ENCODE assay signal across 17 cellular contexts in the genomic region with DNA sequence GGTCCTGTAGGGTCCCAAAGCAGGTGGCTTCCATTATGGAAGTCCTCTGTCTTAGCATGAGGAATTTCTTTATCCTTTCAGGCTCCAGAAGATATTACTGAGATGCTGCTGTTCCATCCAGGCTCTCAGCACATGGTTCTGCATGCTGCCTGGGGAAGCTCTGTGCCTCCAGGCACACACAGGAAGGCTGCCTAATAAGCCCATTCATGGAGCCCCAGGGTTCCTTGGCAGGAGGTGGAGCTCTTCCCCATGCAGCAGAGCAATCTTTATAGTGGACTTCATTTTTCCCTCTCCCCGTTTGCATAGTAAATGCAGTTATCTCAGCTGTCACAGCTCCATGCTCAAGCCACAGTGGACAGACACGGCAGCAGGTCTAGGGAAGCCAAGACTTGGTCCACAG. TPM values are rescaled to one million over a fixed set of nuclear protein-coding genes. Genes with fewer than 3 reads are reported as not detected.
DNase-seq lines count a peak whose midpoint lies in the region; ATAC-seq and TF ChIP-seq lines count a peak whose summit lies in the region.
"Had no signal": no experiment of that assay in that cellular context is flagged by ENCODE, and none has a peak within 500 bp of the region (broad histone marks: within the 10 kb centered on the region; RNA-seq: fewer than 3 reads in every experiment).

No MANE protein-coding gene starts in this region.

- ATAC-seq in GM19455 (IDR thresholded peaks at IDR 0.05; ENCODE audit: unreplicated experiment), result no peak
- no peak for ATAC-seq in HG03135 (IDR thresholded peaks at IDR 0.05; ENCODE audit: unreplicated experiment)
- ATAC-seq: K562 had no signal

- H3K4me1 ChIP-seq in esophagus muscularis mucosa (peaks cover 3 to 67% (median 49%) of the 10 kb centered on the region in 4 donors), uterus (peaks cover 0 to 5% of the 10 kb centered on the region in 2 donors)
- H3K4me1 ChIP-seq: BLaER1 treated with 17β-estradiol and CSF1 and Interleukin-3, amounts not matched to agents 10 nM and 100 nM; SJSA1 had no signal

- in situ Hi-C loops in SK-MEL-5 (cut with HindIII; ENCODE audit: low pct_unique_long_range_greater_than_20kb, low sequenced_read_pairs) (no loop called here), G401 (cut with HindIII; ENCODE audit: low sequenced_read_pairs) (no loop called here)

- WGBS in esophagus muscularis mucosa, result 93% methylated on average over 2 of the region's 2 CpGs

- no peak for TF ChIP-seq POLR2A in esophagus muscularis mucosa (IDR thresholded peaks at IDR 0.05; ENCODE audit: low read depth)
- TF ChIP-seq POLR2A in uterus (IDR thresholded peaks at IDR 0.05), result no peak

- H3K9me3 ChIP-seq in esophagus muscularis mucosa (no peaks in the 10 kb centered on the region), uterus (no peaks in the 10 kb centered on the region)
- H3K9me3 ChIP-seq: BLaER1 treated with 17β-estradiol and CSF1 and Interleukin-3, amounts not matched to agents 10 nM and 100 nM; HAP-1; SJSA1 had no signal

- no peak overlapping the region for H3K4me3 ChIP-seq in esophagus muscularis mucosa
- H3K4me3 ChIP-seq in uterus, result no peak overlapping the region
- H3K4me3 ChIP-seq: BLaER1 treated with 17β-estradiol and CSF1 and Interleukin-3, amounts not matched to agents 10 nM and 100 nM; HAP-1; K562; PC-9; SJSA1 had no signal

- H3K27me3 ChIP-seq in esophagus muscularis mucosa, result no peaks in the 10 kb centered on the region
- no peaks in the 10 kb centered on the region for H3K27me3 ChIP-seq in uterus
- H3K27me3 ChIP-seq: BLaER1 treated with 17β-estradiol and CSF1 and Interleukin-3, amounts not matched to agents 10 nM and 100 nM; SJSA1 had no signal

- no peak for TF ChIP-seq CTCF in esophagus muscularis mucosa (IDR thresholded peaks at IDR 0.05)
- TF ChIP-seq CTCF in uterus (IDR thresholded peaks at IDR 0.05), result no peak

- H3K36me3 ChIP-seq in esophagus muscularis mucosa (peaks cover 0 to 66% (median 34%) of the 10 kb centered on the region in 4 donors), uterus (no peaks in the 10 kb centered on the region)
- H3K36me3 ChIP-seq: BLaER1 treated with 17β-estradiol and CSF1 and Interleukin-3, amounts not matched to agents 10 nM and 100 nM; HAP-1; SJSA1 had no signal

- intact Hi-C loops in esophagus muscularis mucosa (cut with DNase I), result no loop called here
- intact Hi-C loops in uterus (cut with DNase I; ENCODE audit: low total_unique reads), result no loop called here

- no peak for TF ChIP-seq EP300 in esophagus muscularis mucosa (IDR thresholded peaks at IDR 0.05)

- peak; percentile 19 for DNase-seq in NCI-H82 (lab: John Stamatoyannopoulos, UW)
- no peak for DNase-seq in NCI-H82 treated with DMSO at 0.1 percent for 48 hours (lab: John Stamatoyannopoulos, UW; ENCODE audit: unreplicated experiment)
- peak; percentile 24 for DNase-seq in SK-MEL-5 (ENCODE audit: low read depth, low spot score)
- DNase-seq in esophagus muscularis mucosa (ENCODE audit: extremely low spot score), result no peak
- DNase-seq in uterus, result no peak
- DNase-seq in G401 (ENCODE audit: low spot score), result no peak
- DNase-seq: CD8-positive, alpha-beta memory T cell; MV-4-11; NCI-H1436; NCI-H345; PC-9 had no signal

- H3K27ac ChIP-seq in esophagus muscularis mucosa (replicated peaks in 1 of 4), result peak overlapping the region in 3 of 4 donors; percentile 20 to 48 (median 39)
- peak overlapping the region; percentile 19 to 55 for H3K27ac ChIP-seq in uterus
- H3K27ac ChIP-seq: BLaER1 treated with 17β-estradiol and CSF1 and Interleukin-3, amounts not matched to agents 10 nM and 100 nM; PC-9; SJSA1 had no signal

RNA-seq across cellular contexts. Expression of gene BOC, which starts 57.6 kb away (rescaled TPM):
- 0.05 TPM in 1 of 2 replicates, not detected in the other for total RNA-seq in SK-MEL-5 (2014; rRNA removed; shearing (Covaris generic))
- 0.20 and 3.7 TPM in 2 replicates for polyA plus RNA-seq in SK-MEL-5 (2015; cell fraction: cytosol; rRNA removed)
- polyA plus RNA-seq in SK-MEL-5 (2015; cell fraction: nucleus; rRNA removed), result 0.05 and 0.23 TPM in 2 replicates
- 100 to 1,000 TPM in 1 of 4 donors, 10 to 100 TPM in 3; 87.2 to 119 (median 90.8) TPM for total RNA-seq in esophagus muscularis mucosa
- 100 to 1,000 TPM; 103 to 169 (median 105) TPM for total RNA-seq in uterus
- total RNA-seq in G401 (2014; rRNA removed; shearing (Covaris generic)), result not detected in 2 replicates
- total RNA-seq: CD8-positive, alpha-beta memory T cell; K562 had no signal
- polyA plus RNA-seq: CD8-positive, alpha-beta memory T cell; K562 had no signal

Comparison
In these comparisons a context has a peak if more than half of its experiments do, and no peak if none do; other contexts are left out.
1. DNase-seq: peak in NCI-H82 (single experiment) and SK-MEL-5 (single experiment); none in NCI-H82 treated with DMSO at 0.1 percent for 48 hours (single experiment), esophagus muscularis mucosa (single experiment), uterus (0 of 2) and G401 (single experiment).
2. RNA of gene BOC, which starts 57.6 kb away (total RNA-seq): 103 to 169 TPM in uterus and 87.2 to 119 TPM in esophagus muscularis mucosa; 0.05 TPM in SK-MEL-5 and not detected in G401; every median in the first group is over 10 times any median in the second.